In genomic region chr6:31622678-31623077, GRCh38 we compare ENCODE assay signal across 1 cellular context.
TF ChIP-seq lines count a peak whose summit lies in the region.

No MANE protein-coding gene starts in this region.

TF ChIP-seq in HepG2, 621 proteins besides CTCF, POLR2A, EP300 and RAD21:
- TF ChIP-seq POLR2G (IDR thresholded peaks at IDR 0.05; ENCODE audit: low read depth, low read length) = peak; percentile 27; the same call in 1 of the 2 replicates
- no peak for TF ChIP-seq SIN3A (IDR thresholded peaks at IDR 0.05; ENCODE audit: borderline replicate concordance, low read depth, low read length)
- TF ChIP-seq MXD1 (CRISPR knock-in tag; IDR thresholded peaks at IDR 0.05) = 0 out of 2 replicates have a peak, but pooled peaks have one; percentile 10
- 0 out of 2 replicates have a peak, but pooled peaks have one; percentile 53 for TF ChIP-seq SMYD3 (CRISPR knock-in tag; IDR thresholded peaks at IDR 0.05)
- TF ChIP-seq, protein P1, sequence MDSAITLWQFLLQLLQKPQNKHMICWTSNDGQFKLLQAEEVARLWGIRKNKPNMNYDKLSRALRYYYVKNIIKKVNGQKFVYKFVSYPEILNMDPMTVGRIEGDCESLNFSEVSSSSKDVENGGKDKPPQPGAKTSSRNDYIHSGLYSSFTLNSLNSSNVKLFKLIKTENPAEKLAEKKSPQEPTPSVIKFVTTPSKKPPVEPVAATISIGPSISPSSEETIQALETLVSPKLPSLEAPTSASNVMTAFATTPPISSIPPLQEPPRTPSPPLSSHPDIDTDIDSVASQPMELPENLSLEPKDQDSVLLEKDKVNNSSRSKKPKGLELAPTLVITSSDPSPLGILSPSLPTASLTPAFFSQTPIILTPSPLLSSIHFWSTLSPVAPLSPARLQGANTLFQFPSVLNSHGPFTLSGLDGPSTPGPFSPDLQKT (CRISPR knock-in tag; IDR thresholded peaks at IDR 0.05; ENCODE audit: borderline replicate concordance) = no peak
- no peak for TF ChIP-seq GMEB1 (CRISPR knock-in tag; IDR thresholded peaks at IDR 0.05; ENCODE audit: borderline replicate concordance)
- TF ChIP-seq ZNF782 (CRISPR knock-in tag; IDR thresholded peaks at IDR 0.05; ENCODE audit: borderline replicate concordance) = no peak
- no peak for TF ChIP-seq ZNF142 (CRISPR knock-in tag; IDR thresholded peaks at IDR 0.05)
- no peak for TF ChIP-seq ZNF564 (CRISPR knock-in tag; IDR thresholded peaks at IDR 0.05)
- TF ChIP-seq ZEB1 (IDR thresholded peaks at IDR 0.05; ENCODE audit: insufficient replicate concordance, low read depth) = no peak
- TF ChIP-seq ZNF367 (CRISPR knock-in tag; IDR thresholded peaks at IDR 0.05; ENCODE audit: borderline replicate concordance) = no peak
- no peak for TF ChIP-seq ZNF619 (CRISPR knock-in tag; IDR thresholded peaks at IDR 0.05)
- TF ChIP-seq NFKBIZ (CRISPR knock-in tag; IDR thresholded peaks at IDR 0.05) = no peak
- no peak for TF ChIP-seq ATF3 (CRISPR knock-in tag; IDR thresholded peaks at IDR 0.05)
